Comparison of ENCODE assay signal across 15 cellular contexts in the genomic region with DNA sequence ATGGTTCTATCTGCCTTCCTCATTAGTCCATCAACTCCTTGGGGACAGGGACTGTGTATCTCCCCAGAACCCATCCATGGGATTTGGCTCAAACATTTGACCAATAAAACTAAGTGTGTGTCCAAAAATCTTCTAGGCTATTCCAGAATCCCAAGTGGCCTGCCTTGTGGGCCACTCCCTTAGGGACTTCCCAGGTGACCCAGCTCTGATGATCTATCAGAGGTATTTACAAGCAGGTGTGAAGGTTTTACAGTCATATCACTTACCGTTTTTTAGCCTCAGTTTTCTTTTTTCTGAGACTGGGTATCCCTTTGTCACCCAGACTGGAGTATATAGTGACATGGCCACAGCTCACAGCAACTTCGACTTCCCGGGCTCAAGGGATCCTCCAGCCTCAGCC.
A peak's percentile ranks its signal among the peaks of the same experiment; 100 is the strongest.
DNase-seq lines count a peak whose midpoint lies in the region; ATAC-seq and TF ChIP-seq lines count a peak whose summit lies in the region.
"Had no signal": no experiment of that assay in that cellular context is flagged by ENCODE, and none has a peak within 500 bp of the region (broad histone marks: within the 10 kb centered on the region; RNA-seq: fewer than 3 reads in every experiment).

No MANE protein-coding gene starts in this region.

- no peak overlapping the region for H2BK5ac ChIP-seq in H9 (ENCODE audit: insufficient read length, low read length)

- no peaks in the 10 kb centered on the region for H3K79me1 ChIP-seq in H9 (ENCODE audit: insufficient read depth, low read depth, low read length, poor library complexity, severe bottlenecking)

- no peaks in the 10 kb centered on the region; the same call in 1 of the 2 replicates for H3K79me2 ChIP-seq in H9 (ENCODE audit: insufficient read depth, low read length)

- peaks cover 50% of the 10 kb centered on the region for H3K36me3 Mint-ChIP-seq in activated naive CD4-positive, alpha-beta T cell treated with anti-CD3 and anti-CD28 coated beads, Interleukin-2, amount 10 ng/mL, durations not matched to agents 7 days and 5 days
- H3K36me3 Mint-ChIP-seq in activated B cell treated with CpG ODN at 0.5 μM for 24 hours (ENCODE audit: low read depth), result peaks cover 6% of the 10 kb centered on the region
- peaks cover 19% of the 10 kb centered on the region for H3K36me3 Mint-ChIP-seq in endothelial cell (ENCODE audit: low read depth, unreplicated experiment)
- peaks cover 0 to 4% (median 2%) of the 10 kb centered on the region in 3 experiments; a peak in 1 of 7 replicates for H3K36me3 Mint-ChIP-seq in H9 (ENCODE audit: insufficient read depth in 1 of 3, low read depth in 3 of 3)

- no peaks in the 10 kb centered on the region for H4K20me1 ChIP-seq in H9 (ENCODE audit: control insufficient read depth, insufficient read depth, insufficient read length)

- no peak overlapping the region for H4K8ac ChIP-seq in H9 (replicated peaks; ENCODE audit: insufficient read length, low read depth, low read length)

- POLR2A ChIA-PET in activated B cell treated with CpG ODN at 0.5 μM for 24 hours (lab: Charles Lee), result interaction anchor here (0.6 to 2.1 kb wide), 4 partner anchors 9 to 640 kb away, joined by 3 to 9 read pairs (median 6); a partner anchor contains a TSS

- no peak overlapping the region for H2BK15ac ChIP-seq in H9 (ENCODE audit: low read depth, low read length)

- no peak overlapping the region for H3K27ac ChIP-seq in H9 (ENCODE audit: insufficient read length, low read depth, low read length)
- H3K27ac ChIP-seq: GM23248, testis had no signal

- TF ChIP-seq CTCF in activated B cell treated with CpG ODN at 0.5 μM for 24 hours (IDR thresholded peaks at IDR 0.05) (no peak), endothelial cell (IDR thresholded peaks at IDR 0.05; ENCODE audit: unreplicated experiment) (no peak), H9 (conservative IDR thresholded peaks at IDR 0.05) (no peak)

- H3T11ph ChIP-seq in H9 (ENCODE audit: low read length), result no peak overlapping the region

- WGBS in H9 (ENCODE audit: extremely low coverage, insufficient read length, low lambda C conversion rate), result no CpG with 5 or more reads among the region's 3 CpGs

- no peaks in the 10 kb centered on the region for H3K9me3 ChIP-seq in H9 (ENCODE audit: control insufficient read depth, low read depth, low read length)
- H3K9me3 ChIP-seq: testis had no signal

- no peak overlapping the region for H2AK5ac ChIP-seq in H9 (ENCODE audit: insufficient read length, low read length)

- no peak overlapping the region for H3K4me2 ChIP-seq in H9 (ENCODE audit: insufficient read depth, insufficient read length, low read length)

- H2BK12ac ChIP-seq in H9 (ENCODE audit: insufficient read length, low read depth, low read length), result no peak overlapping the region

- no peak overlapping the region for H4K5ac ChIP-seq in H9 (ENCODE audit: insufficient read length, low read depth, low read length)

- no peak for DNase-seq in activated naive CD4-positive, alpha-beta T cell treated with anti-CD3 and anti-CD28 coated beads, Interleukin-2, amount 10 ng/mL, durations not matched to agents 7 days and 5 days
- no peak for DNase-seq in activated naive CD4-positive, alpha-beta T cell treated with Interleukin-2 at 50 U/mL for 16 hours
- DNase-seq in activated B cell treated with CpG ODN at 0.5 μM for 24 hours, result no peak
- no peak for DNase-seq in endothelial cell (ENCODE audit: low spot score)
- no peak for DNase-seq in stimulated activated naive CD8-positive, alpha-beta T cell treated with anti-CD3 and anti-CD28 coated beads, Interleukin-15, amount 100 ng/mL, for 72 hours
- DNase-seq in H9, result no peak
- no peak for DNase-seq in HUDEP-2 (lab: John Stamatoyannopoulos, UW; ENCODE audit: unreplicated experiment in 76 of 76)
- DNase-seq in NCI-H748 treated with DMSO at 0.1 percent for 48 hours (lab: John Stamatoyannopoulos, UW), result no peak
- DNase-seq: activated CD4-positive, CD25-positive, alpha-beta regulatory T cell treated with anti-CD3 and anti-CD28 coated beads, Interleukin-2, amount 50 U/mL, for 72 hours; GM23248; IMR-90; midbrain; NCI-H187 treated with DMSO at 0.1 percent for 48 hours; stimulated activated CD4-positive, alpha-beta T cell treated with anti-CD3 and anti-CD28 coated beads, Interleukin-2, amount 100 ng/mL, for 48 hours; testis had no signal

- H3K27me3 ChIP-seq in H9 (ENCODE audit: insufficient read depth, low read length), result no peaks in the 10 kb centered on the region
- H3K27me3 ChIP-seq: testis had no signal

- peak overlapping the region; percentile 93 for H3K27ac Mint-ChIP-seq in activated naive CD4-positive, alpha-beta T cell treated with anti-CD3 and anti-CD28 coated beads, Interleukin-2, amount 10 ng/mL, durations not matched to agents 7 days and 5 days
- H3K27ac Mint-ChIP-seq in activated B cell treated with CpG ODN at 0.5 μM for 24 hours (peak overlapping the region; percentile 36), endothelial cell (ENCODE audit: unreplicated experiment) (peak overlapping the region; percentile 79), H9 (no peak overlapping the region)
- peak overlapping the region; percentile 96 to 98 for H3K27ac Mint-ChIP-seq in stimulated activated naive CD8-positive, alpha-beta T cell treated with anti-CD3 and anti-CD28 coated beads, Interleukin-15, amount 100 ng/mL, for 72 hours

- H3K14ac ChIP-seq in H9 (ENCODE audit: insufficient read depth, low read length), result no peak overlapping the region

- H3K56ac ChIP-seq in H9 (ENCODE audit: insufficient read length, low read depth, low read length), result no peak overlapping the region

- H3K9me3 Mint-ChIP-seq in activated naive CD4-positive, alpha-beta T cell treated with anti-CD3 and anti-CD28 coated beads, Interleukin-2, amount 10 ng/mL, durations not matched to agents 7 days and 5 days, result no peaks in the 10 kb centered on the region
- H3K9me3 Mint-ChIP-seq in activated B cell treated with CpG ODN at 0.5 μM for 24 hours (no peaks in the 10 kb centered on the region), endothelial cell (ENCODE audit: unreplicated experiment) (no peaks in the 10 kb centered on the region), H9 (no peaks in the 10 kb centered on the region)
- no peaks in the 10 kb centered on the region for H3K9me3 Mint-ChIP-seq in stimulated activated naive CD8-positive, alpha-beta T cell treated with anti-CD3 and anti-CD28 coated beads, Interleukin-15, amount 100 ng/mL, for 72 hours

- no peak overlapping the region for H3K4ac ChIP-seq in H9 (ENCODE audit: low read depth, low read length)

- no peak overlapping the region for H2AFZ ChIP-seq in H9 (ENCODE audit: low read length)
- H2AFZ ChIP-seq: GM23248 had no signal

- no peaks in the 10 kb centered on the region for H3K23me2 ChIP-seq in H9 (ENCODE audit: insufficient read length, low read depth, low read length, poor library complexity, severe bottlenecking)

- no peak overlapping the region for H4K91ac ChIP-seq in H9 (ENCODE audit: insufficient read length, low read depth, low read length)

- no peak for ATAC-seq in activated B cell treated with CpG ODN at 0.5 μM for 24 hours (ENCODE audit: low read depth)
- peak; percentile 35 for ATAC-seq in stimulated activated naive CD8-positive, alpha-beta T cell treated with anti-CD3 and anti-CD28 coated beads, Interleukin-15, amount 100 ng/mL, for 72 hours

- peak overlapping the region; percentile 65 for H3K4me3 Mint-ChIP-seq in activated naive CD4-positive, alpha-beta T cell treated with anti-CD3 and anti-CD28 coated beads, Interleukin-2, amount 10 ng/mL, durations not matched to agents 7 days and 5 days
- H3K4me3 Mint-ChIP-seq in activated B cell treated with CpG ODN at 0.5 μM for 24 hours (peak overlapping the region; percentile 61), endothelial cell (ENCODE audit: unreplicated experiment) (peak overlapping the region; percentile 15), H9 (no peak overlapping the region)
- peak overlapping the region; percentile 85 to 86 for H3K4me3 Mint-ChIP-seq in stimulated activated naive CD8-positive, alpha-beta T cell treated with anti-CD3 and anti-CD28 coated beads, Interleukin-15, amount 100 ng/mL, for 72 hours

- intact Hi-C loops in activated B cell treated with CpG ODN at 0.5 μM for 24 hours (cut with micrococcal nuclease), result loop anchor here (2.0 to 5.0 kb wide), 3 partner anchors 19 to 65 kb away; a partner anchor contains a TSS

- H2BK20ac ChIP-seq in H9 (ENCODE audit: low read depth, low read length, poor library complexity, severe bottlenecking), result no peak overlapping the region

- CTCF ChIA-PET in activated naive CD4-positive, alpha-beta T cell treated with anti-CD3 and anti-CD28 coated beads, Interleukin-2, amount 10 ng/mL, durations not matched to agents 7 days and 5 days (lab: Charles Lee), result interaction anchor here (1.1 to 1.5 kb wide), 3 partner anchors 31 to 310 kb away, joined by 3 to 6 read pairs (median 3); no protein-coding TSS in a partner anchor
- CTCF ChIA-PET in activated B cell treated with CpG ODN at 0.5 μM for 24 hours (lab: Charles Lee), result interaction anchor here (0.9 to 1.9 kb wide), 3 partner anchors 18 to 64 kb away, joined by 3 to 6 read pairs (median 4); no protein-coding TSS in a partner anchor

- H3K27me3 Mint-ChIP-seq in activated naive CD4-positive, alpha-beta T cell treated with anti-CD3 and anti-CD28 coated beads, Interleukin-2, amount 10 ng/mL, durations not matched to agents 7 days and 5 days, result no peaks in the 10 kb centered on the region
- H3K27me3 Mint-ChIP-seq in activated B cell treated with CpG ODN at 0.5 μM for 24 hours (no peaks in the 10 kb centered on the region), endothelial cell (ENCODE audit: unreplicated experiment) (no peaks in the 10 kb centered on the region), H9 (ENCODE audit: low read depth) (no peaks in the 10 kb centered on the region)
- H3K27me3 Mint-ChIP-seq in stimulated activated naive CD8-positive, alpha-beta T cell treated with anti-CD3 and anti-CD28 coated beads, Interleukin-15, amount 100 ng/mL, for 72 hours, result no peaks in the 10 kb centered on the region

- H3K4me1 ChIP-seq in H9 (ENCODE audit: insufficient read depth, low read length), result peaks cover 6% of the 10 kb centered on the region

- H3K23ac ChIP-seq in H9 (ENCODE audit: insufficient read length, low read depth, low read length), result no peak overlapping the region

- H3K18ac ChIP-seq in H9 (ENCODE audit: insufficient read length, low read depth, low read length), result no peak overlapping the region

- no peak overlapping the region for H3K9ac ChIP-seq in H9 (ENCODE audit: extremely low read depth, insufficient read length, low read length)
- H3K9ac ChIP-seq: GM23248 had no signal

- no peak overlapping the region for H2BK120ac ChIP-seq in H9 (ENCODE audit: low read depth, low read length, poor library complexity, severe bottlenecking)

- peaks cover 94% of the 10 kb centered on the region for H3K4me1 Mint-ChIP-seq in activated naive CD4-positive, alpha-beta T cell treated with anti-CD3 and anti-CD28 coated beads, Interleukin-2, amount 10 ng/mL, durations not matched to agents 7 days and 5 days
- H3K4me1 Mint-ChIP-seq in activated B cell treated with CpG ODN at 0.5 μM for 24 hours (peaks cover 92% of the 10 kb centered on the region), endothelial cell (ENCODE audit: unreplicated experiment) (peaks cover 84% of the 10 kb centered on the region), H9 (peaks cover 52 to 53% of the 10 kb centered on the region in 2 experiments)
- peaks cover 95% of the 10 kb centered on the region for H3K4me1 Mint-ChIP-seq in stimulated activated naive CD8-positive, alpha-beta T cell treated with anti-CD3 and anti-CD28 coated beads, Interleukin-15, amount 100 ng/mL, for 72 hours

Comparison
In these comparisons a context has a peak if more than half of its experiments do, and no peak if none do; other contexts are left out.
1. H3K27ac Mint-ChIP-seq: peak in activated naive CD4-positive, alpha-beta T cell treated with anti-CD3 and anti-CD28 coated beads, Interleukin-2, amount 10 ng/mL, durations not matched to agents 7 days and 5 days (single experiment), activated B cell treated with CpG ODN at 0.5 μM for 24 hours (single experiment), endothelial cell (single experiment) and stimulated activated naive CD8-positive, alpha-beta T cell treated with anti-CD3 and anti-CD28 coated beads, Interleukin-15, amount 100 ng/mL, for 72 hours (2 of 2); none in H9 (0 of 3).
2. H3K4me3 Mint-ChIP-seq: peak in activated naive CD4-positive, alpha-beta T cell treated with anti-CD3 and anti-CD28 coated beads, Interleukin-2, amount 10 ng/mL, durations not matched to agents 7 days and 5 days (single experiment), activated B cell treated with CpG ODN at 0.5 μM for 24 hours (single experiment), endothelial cell (single experiment) and stimulated activated naive CD8-positive, alpha-beta T cell treated with anti-CD3 and anti-CD28 coated beads, Interleukin-15, amount 100 ng/mL, for 72 hours (2 of 2); none in H9 (0 of 2).